ENCODE assay signal across 32 cellular contexts in genomic region chr18:3901811-3902210, GRCh38.
"Had no signal": no experiment of that assay in that cellular context is flagged by ENCODE, and none has a peak within 500 bp of the region (broad histone marks: within the 10 kb centered on the region; RNA-seq: fewer than 3 reads in every experiment).

No MANE protein-coding gene starts in this region.

- H3K4me1 Mint-ChIP-seq: activated CD4-positive, alpha-beta T cell treated with anti-CD3 and anti-CD28 coated beads for 36 hours; activated naive CD8-positive, alpha-beta T cell treated with anti-CD3 and anti-CD28 coated beads for 36 hours; immature natural killer cell; naive B cell; stimulated activated memory B cell treated with anti-CD40 and anti-IgM and Interleukin-4, amounts not matched to agents 10 μg/mL and 1 μg/mL and 100 μg/mL, for 72 hours; stimulated activated naive CD8-positive, alpha-beta T cell treated with anti-CD3 and anti-CD28 coated beads, Interleukin-15, amount 100 ng/mL, for 72 hours had no signal

- ATAC-seq: activated CD4-positive, alpha-beta T cell treated with anti-CD3 and anti-CD28 coated beads for 36 hours; activated T-cell treated with anti-CD3 and anti-CD28 coated beads, Interleukin-2, amount 50 U/mL, for 72 hours; esophagus mucosa; heart left ventricle; left ventricle myocardium superior; stimulated activated memory B cell treated with anti-CD40 and anti-IgM and Interleukin-4, amounts not matched to agents 10 μg/mL and 1 μg/mL and 100 μg/mL, for 72 hours; stimulated activated naive CD8-positive, alpha-beta T cell treated with anti-CD3 and anti-CD28 coated beads, Interleukin-15, amount 100 ng/mL, for 72 hours had no signal

- DNase-seq: activated CD4-positive, alpha-beta T cell treated with anti-CD3 and anti-CD28 coated beads for 36 hours; activated CD4-positive, CD25-positive, alpha-beta regulatory T cell; activated naive CD4-positive, alpha-beta T cell treated with Interleukin-2 at 50 U/mL for 16 hours; activated naive CD8-positive, alpha-beta T cell treated with anti-CD3 and anti-CD28 coated beads for 36 hours; activated T-cell treated with anti-CD3 and anti-CD28 coated beads for 4 hours; activated T-cell treated with anti-CD3 and anti-CD28 coated beads, Interleukin-2, amount 50 U/mL, for 72 hours; adrenal gland; caudate nucleus; endodermal cell; foreskin fibroblast; heart left ventricle; hypothalamus; immature natural killer cell; left ventricle myocardium superior; naive B cell; ovary; retina; sigmoid colon; small intestine; stimulated activated CD4-positive, alpha-beta T cell treated with anti-CD3 and anti-CD28 coated beads, Interleukin-4, amount 100 ng/mL, for 4 hours; stimulated activated CD8-positive, alpha-beta memory T cell treated with anti-CD3 and anti-CD28 coated beads, Interleukin-4, amount 100 ng/mL, for 48 hours; stimulated activated naive CD8-positive, alpha-beta T cell treated with anti-CD3 and anti-CD28 coated beads, Interleukin-15, amount 100 ng/mL, for 72 hours; substantia nigra; upper lobe of left lung had no signal

- H3K9me3 Mint-ChIP-seq: activated naive CD8-positive, alpha-beta T cell treated with anti-CD3 and anti-CD28 coated beads for 36 hours; activated T-cell treated with anti-CD3 and anti-CD28 coated beads, Interleukin-2, amount 50 U/mL, for 72 hours; dendritic cell treated with granulocyte-macrophage colony-stimulating factor and Interleukin-4, amounts not matched to agents 40 ng/mL and 50 ng/mL, for 4 days; endodermal cell; mesothelial cell of epicardium; stimulated activated memory B cell treated with anti-CD40 and anti-IgM and Interleukin-4, amounts not matched to agents 10 μg/mL and 1 μg/mL and 100 μg/mL, for 72 hours; stimulated activated naive CD8-positive, alpha-beta T cell treated with anti-CD3 and anti-CD28 coated beads, Interleukin-15, amount 100 ng/mL, for 72 hours; T-helper 2 cell treated with Interferon-gamma antibody and Interleukin-4, amounts not matched to agents 5 μg/mL and 100 μg/mL, for 36 hours had no signal

- H3K27me3 Mint-ChIP-seq: progenitor cell of endocrine pancreas had no signal

- H3K4me3 ChIP-seq: adrenal gland, ascending aorta, heart left ventricle, ovary, sigmoid colon, upper lobe of left lung, vagina had no signal

- H3K9me3 ChIP-seq: adrenal gland, ascending aorta, heart left ventricle, ovary, sigmoid colon, upper lobe of left lung, vagina had no signal

- H3K4me3 Mint-ChIP-seq: activated CD4-positive, alpha-beta T cell treated with anti-CD3 and anti-CD28 coated beads for 36 hours; activated naive CD8-positive, alpha-beta T cell treated with anti-CD3 and anti-CD28 coated beads for 36 hours; activated T-cell treated with anti-CD3 and anti-CD28 coated beads, Interleukin-2, amount 50 U/mL, for 72 hours; dendritic cell treated with granulocyte-macrophage colony-stimulating factor and Interleukin-4, amounts not matched to agents 40 ng/mL and 50 ng/mL, for 4 days; endodermal cell; immature natural killer cell; mesothelial cell of epicardium; naive B cell; stimulated activated memory B cell treated with anti-CD40 and anti-IgM and Interleukin-4, amounts not matched to agents 10 μg/mL and 1 μg/mL and 100 μg/mL, for 72 hours; stimulated activated naive CD8-positive, alpha-beta T cell treated with anti-CD3 and anti-CD28 coated beads, Interleukin-15, amount 100 ng/mL, for 72 hours; T-helper 2 cell treated with Interferon-gamma antibody and Interleukin-4, amounts not matched to agents 5 μg/mL and 100 μg/mL, for 36 hours had no signal

- H3K4me1 ChIP-seq: adrenal gland, ascending aorta, heart left ventricle, sigmoid colon, upper lobe of left lung, vagina had no signal

- H3K36me3 Mint-ChIP-seq: activated naive CD8-positive, alpha-beta T cell treated with anti-CD3 and anti-CD28 coated beads for 36 hours; immature natural killer cell; mesothelial cell of epicardium; naive B cell; stimulated activated memory B cell treated with anti-CD40 and anti-IgM and Interleukin-4, amounts not matched to agents 10 μg/mL and 1 μg/mL and 100 μg/mL, for 72 hours had no signal

- H3K27ac ChIP-seq: adrenal gland, ascending aorta, heart left ventricle, ovary, sigmoid colon, upper lobe of left lung, vagina had no signal

- H3K36me3 ChIP-seq: adrenal gland, ascending aorta, heart left ventricle, ovary, sigmoid colon, upper lobe of left lung, vagina had no signal

- H3K27ac Mint-ChIP-seq: activated CD4-positive, alpha-beta T cell treated with anti-CD3 and anti-CD28 coated beads for 36 hours; activated naive CD8-positive, alpha-beta T cell treated with anti-CD3 and anti-CD28 coated beads for 36 hours; activated T-cell treated with anti-CD3 and anti-CD28 coated beads, Interleukin-2, amount 50 U/mL, for 72 hours; dendritic cell treated with granulocyte-macrophage colony-stimulating factor and Interleukin-4, amounts not matched to agents 40 ng/mL and 50 ng/mL, for 4 days; endodermal cell; immature natural killer cell; mesothelial cell of epicardium; naive B cell; progenitor cell of endocrine pancreas; stimulated activated memory B cell treated with anti-CD40 and anti-IgM and Interleukin-4, amounts not matched to agents 10 μg/mL and 1 μg/mL and 100 μg/mL, for 72 hours; stimulated activated naive CD8-positive, alpha-beta T cell treated with anti-CD3 and anti-CD28 coated beads, Interleukin-15, amount 100 ng/mL, for 72 hours; T-helper 2 cell treated with Interferon-gamma antibody and Interleukin-4, amounts not matched to agents 5 μg/mL and 100 μg/mL, for 36 hours had no signal

- H3K27me3 ChIP-seq: adrenal gland, ascending aorta, heart left ventricle, ovary, sigmoid colon, upper lobe of left lung, vagina had no signal
